18 cellular contexts compared by ENCODE assay signal in the genomic region with DNA sequence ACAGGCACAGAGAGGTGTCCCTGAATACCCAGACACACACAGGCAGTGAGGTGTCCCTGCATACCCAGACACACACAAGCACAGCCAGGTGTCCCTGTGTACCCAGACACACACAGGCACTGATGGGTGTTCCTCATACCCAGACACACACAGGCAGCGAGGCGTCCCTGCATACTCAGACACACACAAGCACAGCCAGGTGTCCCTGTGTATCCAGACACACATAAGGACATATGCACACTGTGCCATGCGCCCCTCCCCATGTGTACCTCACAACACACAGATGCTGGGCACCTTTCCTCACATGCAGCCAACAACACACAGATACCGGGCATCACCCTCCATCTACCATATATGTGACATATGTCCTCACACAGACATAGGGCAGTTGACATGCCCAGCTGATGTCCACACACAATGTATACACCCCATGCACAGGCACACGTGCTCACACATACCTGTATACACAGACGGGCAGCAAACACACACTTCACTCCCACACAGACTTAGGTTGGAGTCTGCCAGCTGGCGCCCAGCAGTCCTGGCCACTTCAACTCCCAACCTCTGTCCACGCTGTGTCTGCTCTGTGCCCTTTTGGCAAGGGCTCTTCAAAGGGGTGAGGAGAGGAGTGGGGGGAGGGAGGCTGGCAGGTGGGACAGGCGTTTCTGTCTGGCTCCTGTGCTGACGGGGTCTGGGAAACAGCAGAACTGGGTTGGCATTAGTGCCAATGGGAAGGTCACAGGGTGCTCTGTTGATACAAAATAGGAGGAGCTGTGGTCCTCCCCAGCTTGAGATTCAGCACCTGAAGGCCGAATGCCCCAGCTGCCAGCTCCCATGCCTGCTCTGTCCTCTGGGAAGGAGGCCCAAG.
"Had no signal": no experiment of that assay in that cellular context is flagged by ENCODE, and none has a peak within 500 bp of the region (broad histone marks: within the 10 kb centered on the region; RNA-seq: fewer than 3 reads in every experiment).

No MANE protein-coding gene starts in this region.

- ATAC-seq: activated CD8-positive, alpha-beta memory T cell treated with anti-CD3 and anti-CD28 coated beads, Interleukin-2, amount 10 ng/mL, durations not matched to agents 7 days and 5 days; activated T-cell treated with anti-CD3 and anti-CD28 coated beads, Interleukin-2, amount 50 U/mL, for 4 hours; stimulated activated memory B cell treated with anti-CD40 and anti-IgM and Interleukin-4, amounts not matched to agents 10 μg/mL and 1 μg/mL and 100 μg/mL, for 72 hours; T-cell had no signal

- H3K4me3 Mint-ChIP-seq: activated CD8-positive, alpha-beta memory T cell treated with anti-CD3 and anti-CD28 coated beads, Interleukin-2, amount 10 ng/mL, durations not matched to agents 7 days and 5 days; activated naive CD8-positive, alpha-beta T cell; activated T-cell treated with anti-CD3 and anti-CD28 coated beads, Interleukin-2, amount 50 U/mL, for 4 hours; endodermal cell; immature natural killer cell; neural progenitor cell; stimulated activated memory B cell treated with anti-CD40 and anti-IgM and Interleukin-4, amounts not matched to agents 10 μg/mL and 1 μg/mL and 100 μg/mL, for 72 hours; T-cell; type B pancreatic cell had no signal

- H3K36me3 Mint-ChIP-seq: activated CD8-positive, alpha-beta memory T cell treated with anti-CD3 and anti-CD28 coated beads, Interleukin-2, amount 10 ng/mL, durations not matched to agents 7 days and 5 days; activated naive CD8-positive, alpha-beta T cell; immature natural killer cell; neural progenitor cell; stimulated activated memory B cell treated with anti-CD40 and anti-IgM and Interleukin-4, amounts not matched to agents 10 μg/mL and 1 μg/mL and 100 μg/mL, for 72 hours; T-cell; type B pancreatic cell had no signal

- H3K4me1 Mint-ChIP-seq: activated CD8-positive, alpha-beta memory T cell treated with anti-CD3 and anti-CD28 coated beads, Interleukin-2, amount 10 ng/mL, durations not matched to agents 7 days and 5 days; endodermal cell; immature natural killer cell; T-cell had no signal

- H3K27ac Mint-ChIP-seq: activated CD8-positive, alpha-beta memory T cell treated with anti-CD3 and anti-CD28 coated beads, Interleukin-2, amount 10 ng/mL, durations not matched to agents 7 days and 5 days; activated naive CD8-positive, alpha-beta T cell; endodermal cell; immature natural killer cell; stimulated activated memory B cell treated with anti-CD40 and anti-IgM and Interleukin-4, amounts not matched to agents 10 μg/mL and 1 μg/mL and 100 μg/mL, for 72 hours; T-cell; type B pancreatic cell had no signal

- DNase-seq: activated CD4-positive, alpha-beta T cell treated with anti-CD3 and anti-CD28 coated beads for 1 hour; activated CD4-positive, alpha-beta T cell treated with anti-CD3 and anti-CD28 coated beads, Interleukin-2, amount 50 U/mL, for 48 hours; activated CD8-positive, alpha-beta memory T cell treated with anti-CD3 and anti-CD28 coated beads, Interleukin-2, amount 10 ng/mL, durations not matched to agents 7 days and 5 days; activated effector memory CD4-positive, alpha-beta T cell treated with anti-CD3 and anti-CD28 coated beads, Interleukin-2, amount 50 U/mL, for 16 hours; activated T-cell treated with anti-CD3 and anti-CD28 coated beads, Interleukin-2, amount 50 U/mL, for 4 hours; endodermal cell; erythroblast; immature natural killer cell; mesenchymal stem cell; retina; small intestine; T-cell; T1000 had no signal

- FAIRE-seq: small intestine had no signal

- H3K27ac ChIP-seq: neural progenitor cell, parathyroid adenoma had no signal

- H3K9me3 Mint-ChIP-seq: activated T-cell treated with anti-CD3 and anti-CD28 coated beads, Interleukin-2, amount 50 U/mL, for 4 hours; endodermal cell; T-cell; type B pancreatic cell had no signal

- H3K4me3 ChIP-seq: neural progenitor cell had no signal

- H3K27me3 ChIP-seq: neural progenitor cell had no signal

- H3K4me1 ChIP-seq: parathyroid adenoma had no signal

- H3K36me3 ChIP-seq: neural progenitor cell had no signal
